Comparison of ENCODE assay signal across 16 cellular contexts in genomic region chr6:24524329-24524728, GRCh38.
"Had no signal": no experiment of that assay in that cellular context is flagged by ENCODE, and none has a peak within 500 bp of the region (broad histone marks: within the 10 kb centered on the region; RNA-seq: fewer than 3 reads in every experiment).

No MANE protein-coding gene starts in this region.

- H3K36me3 ChIP-seq: neutrophil, upper lobe of left lung had no signal

- H2AFZ ChIP-seq: parathyroid adenoma had no signal

- H3K27ac Mint-ChIP-seq: natural killer cell, progenitor cell of endocrine pancreas had no signal

- H3K9me3 ChIP-seq: neutrophil, right lobe of liver, thoracic aorta, tibial nerve, upper lobe of left lung had no signal

- DNase-seq: cortex of kidney; kidney; natural killer cell; right lobe of liver; stimulated activated CD4-positive, alpha-beta T cell treated with anti-CD3 and anti-CD28 coated beads, Interleukin-2, amount 100 ng/mL, for 48 hours; stimulated activated naive CD4-positive, alpha-beta T cell treated with Interleukin-2 at 50 U/mL for 16 hours; upper lobe of left lung had no signal

- H3K79me2 ChIP-seq: parathyroid adenoma had no signal

- H3K4me3 ChIP-seq: lung, right lobe of liver, thoracic aorta, tibial nerve, upper lobe of left lung had no signal

- H3K36me3 Mint-ChIP-seq: natural killer cell had no signal

- H3K27me3 Mint-ChIP-seq: memory B cell, progenitor cell of endocrine pancreas had no signal

- H3K9me3 Mint-ChIP-seq: memory B cell, natural killer cell, neural crest cell had no signal

- H3K27ac ChIP-seq: neutrophil, parathyroid adenoma, right lobe of liver, thoracic aorta, tibial nerve, upper lobe of left lung had no signal

- H3K4me3 Mint-ChIP-seq: memory B cell, natural killer cell, neural crest cell had no signal

- H3K4me1 ChIP-seq: right lobe of liver, tibial nerve, upper lobe of left lung had no signal

- ATAC-seq: left lobe of liver, natural killer cell, right lobe of liver had no signal

- H3K27me3 ChIP-seq: neutrophil, right lobe of liver, tibial nerve, upper lobe of left lung had no signal

- H3K4me1 Mint-ChIP-seq: natural killer cell had no signal

- H3K9ac ChIP-seq: parathyroid adenoma had no signal
